Comparison of ENCODE assay signal across 8 cellular contexts in genomic region chr16:85799497-85800320, GRCh38. TPM values are rescaled to one million over a fixed set of nuclear protein-coding genes. Genes with fewer than 3 reads are reported as not detected.
A peak's percentile ranks its signal among the peaks of the same experiment; 100 is the strongest.
DNase-seq lines count a peak whose midpoint lies in the region; ATAC-seq and TF ChIP-seq lines count a peak whose summit lies in the region.

COX4I1 (plus strand) TSS chr16:85799695; CDS start chr16:85801206, 1,511 bp downstream.
EMC8 (minus strand) TSS chr16:85799544; CDS start chr16:85799295, 249 bp downstream.

- intact Hi-C loops in left ventricle myocardium inferior (cut with micrococcal nuclease), result no loop called here
- intact Hi-C loops in upper lobe of right lung (cut with DNase I), result no loop called here

- H3K9me3 ChIP-seq in left ventricle myocardium inferior (replicated peaks) (no peaks in the 10 kb centered on the region), upper lobe of right lung (no peaks in the 10 kb centered on the region)

- H3K27me3 ChIP-seq in left ventricle myocardium inferior (ENCODE audit: low read depth) (no peaks in the 10 kb centered on the region), upper lobe of right lung (no peaks in the 10 kb centered on the region)

- H3K4me3 Mint-ChIP-seq in T-helper 1 cell treated with Interleukin-12 subunit alpha and Interleukin-12 subunit beta and Interleukin-4 antibody, amounts not matched to agents 30 μg/mL and 1 μg/mL, for 36 hours, result peak within 1 kb of the TSS; percentile 88
- H3K4me3 Mint-ChIP-seq in progenitor cell of endocrine pancreas (ENCODE audit: low read depth), result peak within 1 kb of the TSS; percentile 89

- no peaks in the 10 kb centered on the region for H3K27me3 Mint-ChIP-seq in T-helper 1 cell treated with Interleukin-12 subunit alpha and Interleukin-12 subunit beta and Interleukin-4 antibody, amounts not matched to agents 30 μg/mL and 1 μg/mL, for 36 hours (ENCODE audit: low read depth)
- H3K27me3 Mint-ChIP-seq in progenitor cell of endocrine pancreas, result no peaks in the 10 kb centered on the region

- H3K27ac ChIP-seq in left ventricle myocardium inferior (replicated peaks) (peak within 1 kb of the TSS; percentile 98), upper lobe of right lung (peak within 1 kb of the TSS; percentile 95)

- DNase-seq in NCI-H1694 (lab: John Stamatoyannopoulos, UW) (peak; percentile 77), amniotic stem cell (lab: John Stamatoyannopoulos, UW) (peak; percentile 89), left ventricle myocardium inferior (peak; percentile 97), progenitor cell of endocrine pancreas (ENCODE audit: low spot score, unreplicated experiment) (peak; percentile 87), upper lobe of right lung (peak; percentile 98)

- H3K36me3 Mint-ChIP-seq in T-helper 1 cell treated with Interleukin-12 subunit alpha and Interleukin-12 subunit beta and Interleukin-4 antibody, amounts not matched to agents 30 μg/mL and 1 μg/mL, for 36 hours (ENCODE audit: low read depth), result peaks cover 40% of the 10 kb centered on the region
- peaks cover 30% of the 10 kb centered on the region for H3K36me3 Mint-ChIP-seq in progenitor cell of endocrine pancreas (ENCODE audit: insufficient read depth)

- ATAC-seq in GM18498 (IDR thresholded peaks at IDR 0.05; ENCODE audit: unreplicated experiment) (peak; percentile 85), HG02885 (IDR thresholded peaks at IDR 0.05; ENCODE audit: poor library complexity, unreplicated experiment) (peak; percentile 77), upper lobe of right lung (peak; percentile 98)

- TF ChIP-seq CTCF in left ventricle myocardium inferior (IDR thresholded peaks at IDR 0.05; ENCODE audit: borderline replicate concordance) (no peak), progenitor cell of endocrine pancreas (IDR thresholded peaks at IDR 0.05; ENCODE audit: unreplicated experiment) (no peak), upper lobe of right lung (IDR thresholded peaks at IDR 0.05) (no peak)

- H3K4me3 ChIP-seq in left ventricle myocardium inferior, result peak within 1 kb of the TSS; percentile 80
- H3K4me3 ChIP-seq in upper lobe of right lung, result peak within 1 kb of the TSS; percentile 78

- H3K4me1 ChIP-seq in left ventricle myocardium inferior (peaks cover 71% of the 10 kb centered on the region), upper lobe of right lung (peaks cover 31% of the 10 kb centered on the region)

- H3K36me3 ChIP-seq in left ventricle myocardium inferior (peaks cover 57% of the 10 kb centered on the region), upper lobe of right lung (peaks cover 55% of the 10 kb centered on the region)

- peaks cover 37% of the 10 kb centered on the region for H3K4me1 Mint-ChIP-seq in T-helper 1 cell treated with Interleukin-12 subunit alpha and Interleukin-12 subunit beta and Interleukin-4 antibody, amounts not matched to agents 30 μg/mL and 1 μg/mL, for 36 hours (ENCODE audit: low read depth)
- peaks cover 35% of the 10 kb centered on the region for H3K4me1 Mint-ChIP-seq in progenitor cell of endocrine pancreas (ENCODE audit: low read depth)

- H3K9me3 Mint-ChIP-seq in T-helper 1 cell treated with Interleukin-12 subunit alpha and Interleukin-12 subunit beta and Interleukin-4 antibody, amounts not matched to agents 30 μg/mL and 1 μg/mL, for 36 hours, result no peaks in the 10 kb centered on the region
- H3K9me3 Mint-ChIP-seq in progenitor cell of endocrine pancreas (ENCODE audit: low read depth), result no peaks in the 10 kb centered on the region

- H3K27ac Mint-ChIP-seq in T-helper 1 cell treated with Interleukin-12 subunit alpha and Interleukin-12 subunit beta and Interleukin-4 antibody, amounts not matched to agents 30 μg/mL and 1 μg/mL, for 36 hours, result peak within 1 kb of the TSS; percentile 95
- H3K27ac Mint-ChIP-seq in progenitor cell of endocrine pancreas, result peak within 1 kb of the TSS; percentile 99

RNA-seq across cellular contexts. Expression of gene COX4I1, which starts in this region (rescaled TPM):
- 1,881 TPM for total RNA-seq in left ventricle myocardium inferior
- 466 and 513 TPM in 2 replicates for total RNA-seq in progenitor cell of endocrine pancreas
- 382 TPM for total RNA-seq in upper lobe of right lung

RNA-seq across cellular contexts. Expression of gene EMC8, which starts in this region (rescaled TPM):
- total RNA-seq in left ventricle myocardium inferior, result 22.5 TPM
- 45.2 and 48.7 TPM in 2 replicates for total RNA-seq in progenitor cell of endocrine pancreas
- 20.0 TPM for total RNA-seq in upper lobe of right lung

Comparison
In these comparisons a context has a peak if more than half of its experiments do, and no peak if none do; other contexts are left out.
1. Peak in every context shown above with its lines: DNase-seq, ATAC-seq, H3K4me3 ChIP-seq and H3K27ac ChIP-seq.